Comparison of ENCODE assay signal across 1 cellular context in genomic region chr10:95133016-95133752, GRCh38.
TF ChIP-seq lines count a peak whose summit lies in the region.

No MANE protein-coding gene starts in this region.

TF ChIP-seq in GM12878, 131 proteins besides CTCF, POLR2A, EP300 and RAD21 (continued from another document):
- TF ChIP-seq RELB (IDR thresholded peaks at IDR 0.05; ENCODE audit: low read depth) (no peak), KAT2A (conservative IDR thresholded peaks at IDR 0.05; ENCODE audit: control insufficient read depth, low read depth, low read length) (no peak), CREB1 (IDR thresholded peaks at IDR 0.05; ENCODE audit: low read depth) (no peak), ZBTB11 (CRISPR knock-in tag; IDR thresholded peaks at IDR 0.05) (no peak), YY1 (IDR thresholded peaks at IDR 0.05; ENCODE audit: low read depth, low read length) (peak; percentile 75), NRF1 (conservative IDR thresholded peaks at IDR 0.05; ENCODE audit: low read depth, low read length) (no peak), RCOR1 (conservative IDR thresholded peaks at IDR 0.05; ENCODE audit: low read depth, low read length) (no peak), ATF7 (IDR thresholded peaks at IDR 0.05; ENCODE audit: low read depth) (no peak), TCF3 (IDR thresholded peaks at IDR 0.05; ENCODE audit: borderline replicate concordance, insufficient read depth, low read depth, low read length) (no peak), MYC (IDR thresholded peaks at IDR 0.05; ENCODE audit: insufficient read depth, insufficient read length, insufficient replicate concordance, low read length, severe bottlenecking) (no peak), MXI1 (IDR thresholded peaks at IDR 0.05; ENCODE audit: low read depth, low read length) (no peak), SMAD1 (IDR thresholded peaks at IDR 0.05; ENCODE audit: low read depth, partially characterized antibody) (no peak), SPI1 (IDR thresholded peaks at IDR 0.05; ENCODE audit: borderline replicate concordance, insufficient read depth, low read depth, low read length) (no peak), NR2C1 (IDR thresholded peaks at IDR 0.05) (no peak), BRCA1 (IDR thresholded peaks at IDR 0.05; ENCODE audit: low read depth, low read length) (no peak), EZH2 (IDR thresholded peaks at IDR 0.05; ENCODE audit: borderline replicate concordance, control insufficient read depth, low read depth, low read length) (no peak), POU2F2 (IDR thresholded peaks at IDR 0.05; ENCODE audit: borderline replicate concordance, low read depth, low read length) (peak; percentile 10; the same call in 1 of the 3 replicates), NR2F1 (conservative IDR thresholded peaks at IDR 0.05) (0 out of 2 replicates have a peak, but pooled peaks have one; percentile 52), ETV6 (conservative IDR thresholded peaks at IDR 0.05 in 1 of 2, IDR thresholded peaks at IDR 0.05 in 1 of 2; ENCODE audit: borderline replicate concordance in 1 of 2, low read depth in 1 of 2) (no peak), SIX5 (IDR thresholded peaks at IDR 0.05; ENCODE audit: low read depth, low read length, severe bottlenecking) (no peak), ZNF274 (IDR thresholded peaks at IDR 0.05; ENCODE audit: insufficient read depth, insufficient read length) (no peak), ESRRA (IDR thresholded peaks at IDR 0.05; ENCODE audit: low read length) (no peak), POLR2AphosphoS5 (IDR thresholded peaks at IDR 0.05; ENCODE audit: low read length) (no peak), YBX1 (IDR thresholded peaks at IDR 0.05) (no peak), TCF12 (IDR thresholded peaks at IDR 0.05; ENCODE audit: low read depth, low read length) (no peak), TARDBP (IDR thresholded peaks at IDR 0.05; ENCODE audit: borderline replicate concordance) (no peak)
